ENCODE assay signal across 1 cellular context in the genomic region with DNA sequence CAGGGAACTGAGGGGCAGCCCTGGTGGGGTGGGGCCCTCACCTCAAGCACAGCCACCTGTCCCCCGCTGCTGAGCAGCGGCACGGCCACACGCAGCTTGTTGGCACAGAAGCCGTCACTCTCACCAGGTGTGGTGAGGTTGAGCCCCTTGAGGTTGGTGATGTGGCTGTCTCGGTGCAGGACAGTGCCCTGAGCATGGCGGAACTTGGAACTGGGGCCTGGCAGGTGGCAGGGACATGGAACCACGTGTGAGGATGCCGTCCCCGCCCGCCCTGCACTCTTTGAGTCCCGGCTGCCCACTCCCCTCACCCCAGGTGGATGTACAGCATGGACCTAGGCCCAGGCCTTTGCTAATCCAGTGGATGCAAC.
TF ChIP-seq lines count a peak whose summit lies in the region.

No MANE protein-coding gene starts in this region.

TF ChIP-seq in HepG2, 621 proteins besides CTCF, POLR2A, EP300 and RAD21:
- TF ChIP-seq ZNF768 (CRISPR knock-in tag; IDR thresholded peaks at IDR 0.05) (peak; percentile 9; the same call in 1 of the 2 replicates), KAT8 (CRISPR knock-in tag; IDR thresholded peaks at IDR 0.05) (no peak), ZSCAN9 (CRISPR knock-in tag; IDR thresholded peaks at IDR 0.05; ENCODE audit: borderline replicate concordance) (no peak), MNT (IDR thresholded peaks at IDR 0.05) (0 out of 2 replicates have a peak, but pooled peaks have one; percentile 31), SAP130 (CRISPR knock-in tag; IDR thresholded peaks at IDR 0.05; ENCODE audit: low read depth) (no peak)
- TF ChIP-seq, protein P1, sequence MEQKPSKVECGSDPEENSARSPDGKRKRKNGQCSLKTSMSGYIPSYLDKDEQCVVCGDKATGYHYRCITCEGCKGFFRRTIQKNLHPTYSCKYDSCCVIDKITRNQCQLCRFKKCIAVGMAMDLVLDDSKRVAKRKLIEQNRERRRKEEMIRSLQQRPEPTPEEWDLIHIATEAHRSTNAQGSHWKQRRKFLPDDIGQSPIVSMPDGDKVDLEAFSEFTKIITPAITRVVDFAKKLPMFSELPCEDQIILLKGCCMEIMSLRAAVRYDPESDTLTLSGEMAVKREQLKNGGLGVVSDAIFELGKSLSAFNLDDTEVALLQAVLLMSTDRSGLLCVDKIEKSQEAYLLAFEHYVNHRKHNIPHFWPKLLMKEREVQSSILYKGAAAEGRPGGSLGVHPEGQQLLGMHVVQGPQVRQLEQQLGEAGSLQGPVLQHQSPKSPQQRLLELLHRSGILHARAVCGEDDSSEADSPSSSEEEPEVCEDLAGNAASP (CRISPR knock-in tag; IDR thresholded peaks at IDR 0.05; ENCODE audit: borderline replicate concordance): no peak
